18 cellular contexts compared by ENCODE assay signal in genomic region chr12:11895421-11896064, GRCh38.
DNase-seq lines count a peak whose midpoint lies in the region; ATAC-seq and TF ChIP-seq lines count a peak whose summit lies in the region.
"Had no signal": no experiment of that assay in that cellular context is flagged by ENCODE, and none has a peak within 500 bp of the region (broad histone marks: within the 10 kb centered on the region; RNA-seq: fewer than 3 reads in every experiment).

No MANE protein-coding gene starts in this region.

- H3K4me2 ChIP-seq in BLaER1 treated with 17β-estradiol and CSF1 and Interleukin-3, amounts not matched to agents 10 nM and 100 nM: peak overlapping the region; percentile 2 to 89 (median 75); a peak in 19 of 22 replicates
- peak overlapping the region; percentile 74 for H3K4me2 ChIP-seq in OCI-LY7 (ENCODE audit: low read length)
- H3K4me2 ChIP-seq: GM23338 had no signal

- no peaks in the 10 kb centered on the region for H3K79me2 ChIP-seq in OCI-LY7 (ENCODE audit: insufficient read depth, low read depth, low read length)

- H2AFZ ChIP-seq in OCI-LY7 (ENCODE audit: low read length): peak overlapping the region; percentile 44; the same call in 1 of the 2 replicates
- H2AFZ ChIP-seq: GM23338 had no signal

- DNase-seq in OCI-LY7 (ENCODE audit: low spot score) (peak; percentile 73), lower lobe of right lung (no peak), GM19238 (ENCODE audit: insufficient read length, low spot score) (no peak)
- no peak for DNase-seq in activated CD8-positive, alpha-beta memory T cell treated with anti-CD3 and anti-CD28 coated beads for 24 hours
- DNase-seq: dermis blood vessel endothelial cell; gastrocnemius medialis; NCI-H1092 treated with DMSO at 0.1 percent for 48 hours; NCI-H2171 treated with DMSO at 0.1 percent for 48 hours; pancreas; SHP77 treated with DMSO at 0.1 percent for 48 hours; stimulated activated CD4-positive, alpha-beta T cell treated with anti-CD3 and anti-CD28 coated beads, Interleukin-2, amount 100 ng/mL, for 48 hours; T-helper 9 cell had no signal

- POLR2A ChIA-PET in OCI-LY7 (lab: Charles Lee): interaction anchor here (0.8 to 1.5 kb wide), 4 partner anchors 25 to 150 kb away, joined by 3 to 4 read pairs (median 3); no protein-coding TSS in a partner anchor

- H3K4me3 ChIP-seq in BLaER1 treated with 17β-estradiol and CSF1 and Interleukin-3, amounts not matched to agents 10 nM and 100 nM: no peak overlapping the region
- peak overlapping the region; percentile 37 for H3K4me3 ChIP-seq in OCI-LY7 (ENCODE audit: low read depth, low read length, poor library complexity, severe bottlenecking)
- no peak overlapping the region for H3K4me3 ChIP-seq in lower lobe of right lung
- H3K4me3 ChIP-seq: gastrocnemius medialis, GM23338, pancreas had no signal

- peaks cover 22 to 53% (median 38%) of the 10 kb centered on the region in 11 experiments; a peak in 21 of 22 replicates for H3K36me3 ChIP-seq in BLaER1 treated with 17β-estradiol and CSF1 and Interleukin-3, amounts not matched to agents 10 nM and 100 nM
- H3K36me3 ChIP-seq in OCI-LY7 (ENCODE audit: insufficient read depth, low read length): peaks cover 12% of the 10 kb centered on the region
- peaks cover 35% of the 10 kb centered on the region for H3K36me3 ChIP-seq in lower lobe of right lung
- H3K36me3 ChIP-seq: gastrocnemius medialis had no signal

- no peak overlapping the region; a peak in 1 of 22 replicates for H3K27ac ChIP-seq in BLaER1 treated with 17β-estradiol and CSF1 and Interleukin-3, amounts not matched to agents 10 nM and 100 nM
- H3K27ac ChIP-seq in OCI-LY7 (ENCODE audit: low read depth, low read length, poor library complexity, severe bottlenecking) (peak overlapping the region; percentile 98), lower lobe of right lung (no peak overlapping the region)
- H3K27ac ChIP-seq: gastrocnemius medialis, pancreas had no signal

- no peaks in the 10 kb centered on the region for H3K9me2 ChIP-seq in OCI-LY7 (ENCODE audit: insufficient read depth, low read length)

- TF ChIP-seq CTCF in OCI-LY7 (conservative IDR thresholded peaks at IDR 0.05; ENCODE audit: low read length) (no peak), lower lobe of right lung (IDR thresholded peaks at IDR 0.05) (no peak)

- intact Hi-C loops in OCI-LY7 (cut with micrococcal nuclease; ENCODE audit: unreplicated experiment): loop anchor here (2.0 to 5.0 kb wide), 3 partner anchors 112 to 143 kb away; no protein-coding TSS in a partner anchor
- intact Hi-C loops in lower lobe of right lung (cut with DNase I): no loop called here

- CTCF ChIA-PET in OCI-LY7 (lab: Charles Lee; ENCODE audit: unreplicated experiment): no interaction called here

- peak; percentile 33 to 55 for ATAC-seq in lower lobe of right lung
- ATAC-seq in HG02840 (IDR thresholded peaks at IDR 0.05; ENCODE audit: low FRiP score, unreplicated experiment): no peak
- no peak for ATAC-seq in GM18519 (IDR thresholded peaks at IDR 0.05; ENCODE audit: low FRiP score, unreplicated experiment)
- ATAC-seq: gastrocnemius medialis, GM23338, left lobe of liver had no signal

- TF ChIP-seq POLR2A in GM15510 (IDR thresholded peaks at IDR 0.05; ENCODE audit: borderline replicate concordance, extremely low read depth, insufficient read length): peak; percentile 11

- H3K27me3 ChIP-seq in BLaER1 treated with 17β-estradiol and CSF1 and Interleukin-3, amounts not matched to agents 10 nM and 100 nM: no peaks in the 10 kb centered on the region
- no peaks in the 10 kb centered on the region for H3K27me3 ChIP-seq in lower lobe of right lung (ENCODE audit: low read depth)
- H3K27me3 ChIP-seq: gastrocnemius medialis, pancreas had no signal

- peaks cover 0 to 3% (median 0%) of the 10 kb centered on the region in 11 experiments; a peak in 1 of 22 replicates for H4K20me1 ChIP-seq in BLaER1 treated with 17β-estradiol and CSF1 and Interleukin-3, amounts not matched to agents 10 nM and 100 nM
- H4K20me1 ChIP-seq in OCI-LY7 (ENCODE audit: insufficient read depth, low read length): no peaks in the 10 kb centered on the region

- no TSS peak for BruUV-seq in OCI-LY7 (replicated peaks; lab: Mats Ljungman, UMichigan)

- H3K9ac ChIP-seq in BLaER1 treated with 17β-estradiol and CSF1 and Interleukin-3, amounts not matched to agents 10 nM and 100 nM: no peak overlapping the region

- peaks cover 47 to 69% (median 57%) of the 10 kb centered on the region in 10 experiments for H3K4me1 ChIP-seq in BLaER1 treated with 17β-estradiol and CSF1 and Interleukin-3, amounts not matched to agents 10 nM and 100 nM
- H3K4me1 ChIP-seq in OCI-LY7 (ENCODE audit: insufficient read depth, low read length, poor library complexity, severe bottlenecking) (peaks cover 75% of the 10 kb centered on the region), lower lobe of right lung (peaks cover 11% of the 10 kb centered on the region)
- H3K4me1 ChIP-seq: gastrocnemius medialis, pancreas had no signal

- H3K9me3 ChIP-seq in BLaER1 treated with 17β-estradiol and CSF1 and Interleukin-3, amounts not matched to agents 10 nM and 100 nM (replicated peaks in 1 of 11): no peaks in the 10 kb centered on the region
- H3K9me3 ChIP-seq in OCI-LY7 (ENCODE audit: low read length): no peaks in the 10 kb centered on the region; the same call in 1 of the 2 replicates
- no peaks in the 10 kb centered on the region for H3K9me3 ChIP-seq in lower lobe of right lung
- H3K9me3 ChIP-seq: gastrocnemius medialis, pancreas had no signal

Comparison
In these comparisons a context has a peak if more than half of its experiments do, and no peak if none do; other contexts are left out.
1. ATAC-seq: peak in lower lobe of right lung (2 of 2); none in HG02840 (single experiment) and GM18519 (single experiment).